In the genomic region with DNA sequence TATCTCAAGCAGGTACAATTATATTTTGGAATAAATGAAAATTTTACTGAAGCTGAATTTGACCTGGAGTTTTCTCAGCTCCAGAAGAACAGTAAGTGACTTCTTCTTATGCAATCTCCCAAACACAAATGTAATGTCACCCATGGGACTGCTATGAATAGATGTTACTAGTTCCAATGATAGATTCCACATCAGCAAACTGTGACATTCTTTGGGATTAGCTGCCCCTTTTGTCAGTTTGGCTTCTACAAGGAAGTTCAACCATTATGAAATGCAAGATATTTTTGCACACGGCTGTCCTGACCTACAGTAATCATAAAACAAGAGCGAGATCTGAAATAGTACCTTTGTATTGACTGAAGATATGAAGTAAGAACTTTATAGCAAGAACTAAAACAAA, we compare ENCODE assay signal across 35 cellular contexts.
"Had no signal": no experiment of that assay in that cellular context is flagged by ENCODE, and none has a peak within 500 bp of the region (broad histone marks: within the 10 kb centered on the region; RNA-seq: fewer than 3 reads in every experiment).

No MANE protein-coding gene starts in this region.

- H3K27me3 ChIP-seq: ascending aorta, breast epithelium had no signal

- DNase-seq: activated CD4-positive, alpha-beta T cell treated with anti-CD3 and anti-CD28 coated beads for 1 hour; activated CD4-positive, alpha-beta T cell treated with anti-CD3 and anti-CD28 coated beads, Interleukin-2, amount 10 ng/mL, durations not matched to agents 24 days and 14 days; activated CD4-positive, alpha-beta T cell treated with anti-CD3 and anti-CD28 coated beads, Interleukin-2, amount 50 U/mL, for 4 hours; activated CD4-positive, CD25-positive, alpha-beta regulatory T cell; activated CD8-positive, alpha-beta T cell treated with anti-CD3 and anti-CD28 coated beads for 36 hours; activated gamma-delta T cell; activated naive CD4-positive, alpha-beta T cell treated with Interleukin-2 at 50 U/mL for 16 hours; activated naive CD8-positive, alpha-beta T cell treated with anti-CD3 and anti-CD28 coated beads, Interleukin-2, amount 10 ng/mL, durations not matched to agents 7 days and 5 days; activated T-cell treated with anti-CD3 and anti-CD28 coated beads, Interleukin-2, amount 50 U/mL, for 24 hours; amygdala; Kasumi-1; KG1; MM.1S; MV-4-11; NCI-H1092; NCI-H1436 treated with DMSO at 0.1 percent for 48 hours; NCI-H1694 treated with DMSO at 0.1 percent for 48 hours; NCI-H2029; NCI-H345; NCI-H510A; NCI-H526; NCI-H748 treated with DMSO at 0.1 percent for 48 hours; NK-92 treated with Interleukin-12 subunit alpha and Interleukin-12 subunit beta, amount 100 ng/mL, for 24 hours; PC-3; SIG-M5; T-cell; T-helper 2 cell; T-helper 9 cell; WERI-Rb-1 had no signal

- H3K36me3 ChIP-seq: ascending aorta, breast epithelium, WERI-Rb-1 had no signal

- H3K4me1 ChIP-seq: ascending aorta, breast epithelium had no signal

- H3K4me3 ChIP-seq: ascending aorta, breast epithelium had no signal

- H3K27ac ChIP-seq: ascending aorta, breast epithelium, RWPE1, WERI-Rb-1 had no signal

- ATAC-seq: activated CD8-positive, alpha-beta T cell treated with anti-CD3 and anti-CD28 coated beads for 36 hours; HepG2; PC-3; Right ventricle myocardium inferior; SK-N-SH treated with all-trans-retinoic acid at 6 μM for 48 hours; T-cell had no signal
